ENCODE assay signal across 7 cellular contexts in the genomic region with DNA sequence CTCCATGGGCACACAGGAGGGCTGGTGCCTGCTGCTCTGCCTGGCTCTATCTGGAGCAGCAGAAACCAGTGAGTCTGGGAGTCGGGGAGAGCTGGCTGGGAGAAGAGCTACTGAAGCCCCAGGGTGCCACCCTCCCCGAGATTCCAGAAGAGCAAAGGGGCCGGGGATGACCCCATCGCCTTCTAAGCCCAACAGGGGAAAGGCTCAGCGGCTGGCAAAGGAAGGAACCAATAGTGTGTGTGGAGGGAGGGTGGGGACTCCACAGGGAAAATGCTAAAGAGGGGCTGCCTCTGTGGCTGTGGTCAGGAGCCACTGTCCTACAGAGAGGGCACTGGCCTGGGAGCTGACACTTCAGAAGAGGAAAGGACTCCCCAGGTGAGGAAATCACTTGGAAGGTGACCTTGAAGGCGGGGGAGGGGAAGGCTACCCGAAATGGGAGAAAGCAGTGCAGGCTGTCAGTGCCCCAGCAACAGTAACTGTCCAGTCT. TPM values are rescaled to one million over a fixed set of nuclear protein-coding genes. Genes with fewer than 3 reads are reported as not detected.
DNase-seq lines count a peak whose midpoint lies in the region; ATAC-seq and TF ChIP-seq lines count a peak whose summit lies in the region.

No MANE protein-coding gene starts in this region.

- intact Hi-C loops in lower lobe of right lung (cut with DNase I): no loop called here

- DNase-seq in NCI-H2171 treated with DMSO at 0.1 percent for 48 hours (lab: John Stamatoyannopoulos, UW) (peak; percentile 80), choroid plexus epithelial cell (ENCODE audit: low read depth) (no peak), lower lobe of right lung (no peak), OCI-M2 (lab: John Stamatoyannopoulos, UW; ENCODE audit: unreplicated experiment) (no peak)

- TF ChIP-seq CTCF in choroid plexus epithelial cell (conservative IDR thresholded peaks at IDR 0.05; ENCODE audit: low read depth, low read length) (no peak), lower lobe of right lung (IDR thresholded peaks at IDR 0.05) (no peak)

- H3K36me3 ChIP-seq in lower lobe of right lung: peaks cover 35% of the 10 kb centered on the region

- no peaks in the 10 kb centered on the region for H3K27me3 ChIP-seq in lower lobe of right lung (ENCODE audit: low read depth)

- peaks cover 27% of the 10 kb centered on the region for H3K4me1 ChIP-seq in lower lobe of right lung

- H3K9me3 ChIP-seq in lower lobe of right lung: no peaks in the 10 kb centered on the region

- H3K4me3 ChIP-seq in choroid plexus epithelial cell (ENCODE audit: low read depth, low read length) (peak overlapping the region; percentile 74), lower lobe of right lung (peak overlapping the region; percentile 66)

- H3K27ac ChIP-seq in lower lobe of right lung: peak overlapping the region; percentile 92
- peak overlapping the region; percentile 94 for H3K27ac ChIP-seq in temporal lobe (ENCODE audit: low read depth, low read length)

- peak; percentile 11 for ATAC-seq in GM21515 (IDR thresholded peaks at IDR 0.05; ENCODE audit: unreplicated experiment)
- peak; percentile 28 to 39 for ATAC-seq in lower lobe of right lung
- no peak for ATAC-seq in HG03108 (IDR thresholded peaks at IDR 0.05; ENCODE audit: unreplicated experiment)

RNA-seq across cellular contexts. Expression of a gene that starts 0.4 kb away (rescaled TPM):
- total RNA-seq in lower lobe of right lung (32.4 TPM), temporal lobe (0.98 TPM)

RNA-seq across cellular contexts. Expression of a gene that starts 7.5 kb away (rescaled TPM):
- total RNA-seq in lower lobe of right lung (2.3 TPM), temporal lobe (0.25 TPM)

RNA-seq across cellular contexts. Expression of a gene that starts 18.2 kb away (rescaled TPM):
- total RNA-seq in lower lobe of right lung (6.8 TPM), temporal lobe (0.98 TPM)

RNA-seq across cellular contexts. Expression of a gene that starts 40.8 kb away (rescaled TPM):
- total RNA-seq in lower lobe of right lung (121 TPM), temporal lobe (39.8 TPM)

RNA-seq across cellular contexts. Expression of a gene that starts 41.6 kb away (rescaled TPM):
- total RNA-seq in lower lobe of right lung (32.0 TPM), temporal lobe (11.6 TPM)

Comparison
In these comparisons a context has a peak if more than half of its experiments do, and no peak if none do; other contexts are left out.
1. RNA of a gene that starts 0.4 kb away (total RNA-seq): 32.4 TPM in lower lobe of right lung (single experiment); 0.98 TPM in temporal lobe (single experiment); every median in the first group is over 10 times any median in the second.